ENCODE assay signal across 8 cellular contexts in the genomic region with DNA sequence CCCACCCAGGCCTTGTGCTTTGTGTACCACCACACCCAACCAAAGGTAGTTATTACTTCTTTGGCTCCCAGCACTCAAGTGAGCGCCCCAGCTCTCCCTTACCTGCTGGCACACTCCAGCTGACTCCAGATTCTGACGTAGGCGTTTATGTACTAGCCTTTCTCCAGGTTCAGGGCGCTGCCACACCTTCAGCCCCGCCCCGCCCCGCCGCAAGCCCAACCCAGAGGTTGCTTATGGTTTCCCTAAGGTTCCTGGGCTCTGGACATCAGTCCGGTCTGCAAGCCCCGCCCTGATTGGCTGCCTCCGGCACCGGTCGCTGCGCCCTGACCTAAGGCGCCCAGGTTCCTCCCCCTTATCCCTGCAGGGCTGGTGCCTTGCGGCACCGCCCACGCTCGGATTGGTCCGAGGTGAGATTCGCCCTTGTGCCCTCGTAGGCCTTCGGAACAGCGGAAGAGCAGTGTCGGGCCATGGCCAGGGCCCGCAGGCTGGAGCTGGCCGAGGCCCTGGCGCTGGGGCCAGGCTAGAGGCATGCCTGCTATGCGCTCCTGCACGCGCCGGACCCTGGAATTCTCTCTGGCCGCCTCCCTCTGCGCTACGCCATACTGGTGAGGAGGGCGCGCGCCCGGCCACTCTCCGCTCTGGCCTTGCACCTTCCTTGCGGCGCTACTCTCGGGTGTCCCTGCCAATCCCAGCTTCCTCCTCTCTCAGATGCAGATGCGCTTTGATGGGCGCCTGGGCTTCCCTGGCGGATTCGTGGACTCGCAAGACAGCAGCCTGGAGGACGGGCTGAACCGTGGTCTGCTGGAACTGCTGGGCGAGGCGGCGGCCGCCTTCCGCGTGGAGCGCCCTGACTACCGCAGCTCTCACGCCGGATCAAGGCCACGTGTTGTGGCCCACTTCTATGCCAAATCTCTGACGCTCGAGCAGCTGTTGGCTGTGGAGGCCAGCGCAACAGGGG. TPM values are rescaled to one million over a fixed set of nuclear protein-coding genes. Genes with fewer than 3 reads are reported as not detected.
A peak's percentile ranks its signal among the peaks of the same experiment; 100 is the strongest.
DNase-seq lines count a peak whose midpoint lies in the region; ATAC-seq and TF ChIP-seq lines count a peak whose summit lies in the region.

No MANE protein-coding gene starts in this region.

- TF ChIP-seq CTCF in esophagus muscularis mucosa (IDR thresholded peaks at IDR 0.05) (no peak), uterus (IDR thresholded peaks at IDR 0.05) (no peak), BE2C (IDR thresholded peaks at IDR 0.05; ENCODE audit: low read depth, low read length) (no peak)

- H3K4me3 ChIP-seq in esophagus muscularis mucosa (peak overlapping the region; percentile 57 to 65 (median 62)), uterus (peak overlapping the region; percentile 38 to 48), BE2C (ENCODE audit: low read depth, low read length) (no peak overlapping the region)

- no peak for TF ChIP-seq POLR2A in esophagus muscularis mucosa (IDR thresholded peaks at IDR 0.05; ENCODE audit: low read depth)
- TF ChIP-seq POLR2A in uterus (IDR thresholded peaks at IDR 0.05), result peak in 1 of 2 donors; percentile 14

- ATAC-seq in HG03097 (IDR thresholded peaks at IDR 0.05; ENCODE audit: low FRiP score, unreplicated experiment), result peak; percentile 98

- intact Hi-C loops in esophagus muscularis mucosa (cut with DNase I), result no loop called here
- intact Hi-C loops in uterus (cut with DNase I; ENCODE audit: low total_unique reads), result no loop called here

- DNase-seq in activated gamma-delta T cell (lab: John Stamatoyannopoulos, UW) (peak; percentile 15), activated gamma-delta T cell treated with Interleukin-2 at 50 U/mL for 16 hours (no peak), T-helper 22 cell (ENCODE audit: low read depth) (peak; percentile 11), esophagus muscularis mucosa (ENCODE audit: extremely low spot score) (no peak), mucosa of gallbladder (ENCODE audit: low spot score) (peak; percentile 91), uterus (peak; percentile 55 to 69), BE2C (no peak)

- no peak for TF ChIP-seq EP300 in esophagus muscularis mucosa (IDR thresholded peaks at IDR 0.05)

- H3K36me3 ChIP-seq in esophagus muscularis mucosa (no peaks in the 10 kb centered on the region), uterus (no peaks in the 10 kb centered on the region), BE2C (no peaks in the 10 kb centered on the region)

- peak overlapping the region; percentile 70 to 78 (median 75) for H3K27ac ChIP-seq in esophagus muscularis mucosa (replicated peaks in 1 of 4)
- H3K27ac ChIP-seq in uterus, result peak overlapping the region in 1 of 2 donors; percentile 59

- 37% methylated on average over 17 of the region's 64 CpGs for WGBS in esophagus muscularis mucosa

- H3K4me1 ChIP-seq in esophagus muscularis mucosa, result peaks cover 15 to 28% (median 18%) of the 10 kb centered on the region in 4 donors
- no peaks in the 10 kb centered on the region for H3K4me1 ChIP-seq in uterus
- H3K4me1 ChIP-seq in BE2C, result no peaks in the 10 kb centered on the region

- H3K27me3 ChIP-seq in esophagus muscularis mucosa, result no peaks in the 10 kb centered on the region
- no peaks in the 10 kb centered on the region for H3K27me3 ChIP-seq in uterus
- no peaks in the 10 kb centered on the region for H3K27me3 ChIP-seq in BE2C

- no peaks in the 10 kb centered on the region for H3K9me3 ChIP-seq in esophagus muscularis mucosa
- no peaks in the 10 kb centered on the region for H3K9me3 ChIP-seq in uterus
- no peaks in the 10 kb centered on the region for H3K9me3 ChIP-seq in BE2C

RNA-seq across cellular contexts. Expression of a gene that starts 19.8 kb away (rescaled TPM):
- total RNA-seq in esophagus muscularis mucosa (10 to 100 TPM; 28.1 to 41.9 (median 34.0) TPM), mucosa of gallbladder (31.7 TPM), uterus (10 to 100 TPM; 12.6 to 28.1 (median 16.4) TPM)
- polyA plus RNA-seq in BE2C (2012; ENCODE audit: insufficient read depth, insufficient read length, low read depth), result 18.9 TPM

Comparison
In these comparisons a context has a peak if more than half of its experiments do, and no peak if none do; other contexts are left out.
1. DNase-seq: peak in activated gamma-delta T cell (single experiment), T-helper 22 cell (single experiment), mucosa of gallbladder (single experiment) and uterus (2 of 2); none in activated gamma-delta T cell treated with Interleukin-2 at 50 U/mL for 16 hours (single experiment), esophagus muscularis mucosa (single experiment) and BE2C (single experiment).